Comparison of ENCODE assay signal across 8 cellular contexts in the genomic region with DNA sequence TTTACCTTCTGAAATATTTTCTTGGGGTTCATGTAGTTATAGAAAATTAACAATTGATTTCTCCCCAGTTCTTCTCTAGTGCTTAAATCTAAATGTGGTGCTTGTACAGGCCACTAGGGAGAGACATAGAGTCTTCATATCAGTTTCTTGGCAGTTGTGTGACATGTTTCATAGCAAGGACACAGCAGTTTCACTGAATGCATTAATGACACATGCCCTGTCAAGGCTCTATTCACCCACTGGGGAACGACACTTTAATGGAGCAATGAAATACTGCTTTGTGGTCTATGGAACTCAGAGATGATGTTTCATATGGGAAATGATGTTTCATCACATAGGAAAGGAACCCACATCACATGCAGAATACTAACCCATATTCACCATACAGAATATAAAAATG. TPM values are rescaled to one million over a fixed set of nuclear protein-coding genes. Genes with fewer than 3 reads are reported as not detected.
DNase-seq lines count a peak whose midpoint lies in the region; ATAC-seq, FAIRE-seq and TF ChIP-seq lines count a peak whose summit lies in the region.

No MANE protein-coding gene starts in this region.

- no peak overlapping the region for H2AFZ ChIP-seq in H1 (ENCODE audit: low read length)

- H4K20me1 ChIP-seq in H1 (replicated peaks in 1 of 2; ENCODE audit: control insufficient read depth in 1 of 2, insufficient read depth in 2 of 2, low read length in 2 of 2): no peaks in the 10 kb centered on the region

- no peak overlapping the region for H3K18ac ChIP-seq in H1 (ENCODE audit: extremely low read depth, low read length)

- no peak overlapping the region for H3K4me2 ChIP-seq in H1 (ENCODE audit: insufficient read depth in 1 of 2, low read depth in 2 of 2, low read length in 2 of 2)

- H2BK12ac ChIP-seq in H1 (ENCODE audit: low read depth, low read length): no peak overlapping the region

- H3K23ac ChIP-seq in H1 (ENCODE audit: insufficient read length): no peak overlapping the region

- H3K36me3 ChIP-seq in H1 (ENCODE audit: control insufficient read depth in 2 of 4, insufficient read depth in 4 of 4, low read length in 3 of 4): no peaks in the 10 kb centered on the region

- H3K27me3 ChIP-seq in H1 (replicated peaks in 1 of 4; ENCODE audit: control insufficient read depth in 3 of 4, extremely low read depth in 1 of 4, insufficient read depth in 3 of 4, low read length in 3 of 4): peaks cover 4 to 18% (median 9%) of the 10 kb centered on the region in 4 experiments

- no peak overlapping the region for H3K27ac Mint-ChIP-seq in nephron progenitor cell

- no peak overlapping the region for H3K4ac ChIP-seq in H1 (replicated peaks; ENCODE audit: insufficient read length, low read depth, low read length)

- no peak for TF ChIP-seq POLR2A in H1 (IDR thresholded peaks at IDR 0.05; ENCODE audit: control extremely low read depth in 1 of 2, low read depth in 2 of 2, low read length in 2 of 2)

- peaks cover 2% of the 10 kb centered on the region; the same call in 1 of the 2 replicates for H3K23me2 ChIP-seq in H1 (ENCODE audit: low read depth, low read length)

- peak; percentile 68 for ATAC-seq in HG02938 (IDR thresholded peaks at IDR 0.05; ENCODE audit: unreplicated experiment)

- H3K27me3 Mint-ChIP-seq in nephron progenitor cell (ENCODE audit: low read depth, poor library complexity): peaks cover 45% of the 10 kb centered on the region

- no peaks in the 10 kb centered on the region for H3K79me1 ChIP-seq in H1 (ENCODE audit: low read depth, low read length)

- DNase-seq in AG04449 (ENCODE audit: low read depth, low spot score): no peak
- peak; percentile 73 for DNase-seq in GM13977 (ENCODE audit: low spot score)
- DNase-seq in NCI-H748 treated with DMSO at 0.1 percent for 48 hours (lab: John Stamatoyannopoulos, UW): peak; percentile 40
- DNase-seq in H1 (ENCODE audit: low read depth in 1 of 2, low spot score in 2 of 2): no peak
- DNase-seq in nephron progenitor cell: no peak
- no peak for DNase-seq in activated CD8-positive, alpha-beta memory T cell treated with anti-CD3 and anti-CD28 coated beads, Interleukin-2, amount 50 U/mL, for 48 hours
- no peak for DNase-seq in stimulated activated CD8-positive, alpha-beta memory T cell treated with anti-CD3 and anti-CD28 coated beads, Interleukin-4, amount 100 ng/mL, for 48 hours

- no peak overlapping the region for H3K14ac ChIP-seq in H1 (ENCODE audit: insufficient read length)

- no peak overlapping the region for H2BK15ac ChIP-seq in H1 (ENCODE audit: low read length)

- in situ Hi-C loops in GM13977 (cut with MboI; ENCODE audit: low pct_unique_long_range_greater_than_20kb, low sequenced_read_pairs, unreplicated experiment): no loop called here

- no peak overlapping the region for H3K9ac ChIP-seq in H1 (replicated peaks in 1 of 4; ENCODE audit: extremely low read depth in 1 of 4, low read depth in 3 of 4, low read length in 3 of 4)

- no peak overlapping the region for H2BK5ac ChIP-seq in H1 (ENCODE audit: low read depth, low read length)

- no peak overlapping the region for H2AK5ac ChIP-seq in H1 (ENCODE audit: low read depth, low read length)

- H3K4me1 ChIP-seq in H1 (replicated peaks in 1 of 4; ENCODE audit: control insufficient read depth in 3 of 4, insufficient read depth in 4 of 4, low read length in 3 of 4): 0 out of 7 replicates have a peak, but pooled peaks cover 0 to 2% (median 0%) of the 10 kb centered on the region in 4 experiments

- no peak overlapping the region for H4K8ac ChIP-seq in H1 (ENCODE audit: extremely low read depth, insufficient read depth, low read length)

- CTCF ChIA-PET in AG04449 (lab: Yijun Ruan, JAX) (interaction anchor here (1.2 to 1.6 kb wide), 4 partner anchors 112 to 414 kb away, joined by 4 to 20 read pairs (median 6); no protein-coding TSS in a partner anchor), H1 (lab: Charles Lee; ENCODE audit: partially characterized antibody) (no interaction called here)

- no peak overlapping the region for H3K4me3 Mint-ChIP-seq in nephron progenitor cell

- no peaks in the 10 kb centered on the region for H3K79me2 ChIP-seq in H1 (ENCODE audit: control insufficient read depth in 1 of 2, insufficient read depth in 2 of 2, low read length in 2 of 2)

- peak; percentile 19 for FAIRE-seq in H1 (lab: Jason Lieb, UNC)

- H4K5ac ChIP-seq in H1 (ENCODE audit: insufficient read length, low read depth, low read length): no peak overlapping the region

- H3K9me3 Mint-ChIP-seq in nephron progenitor cell: no peaks in the 10 kb centered on the region

- POLR2A ChIA-PET in AG04449 (lab: Yijun Ruan, JAX) (no interaction called here), H1 (lab: Charles Lee; ENCODE audit: partially characterized antibody) (no interaction called here)

- peak; percentile 49 to 55 for TF ChIP-seq RAD21 in H1 (IDR thresholded peaks at IDR 0.05 in 1 of 2, conservative IDR thresholded peaks at IDR 0.05 in 1 of 2; ENCODE audit: low read depth in 2 of 2, low read length in 2 of 2)

- peak; percentile 59 for TF ChIP-seq CTCF in AG04449 (IDR thresholded peaks at IDR 0.05; ENCODE audit: insufficient read depth, low read length, missing control alignments)
- peak; percentile 53 for TF ChIP-seq CTCF in GM13977 (IDR thresholded peaks at IDR 0.05; ENCODE audit: extremely low read depth, insufficient read depth, missing control alignments)
- TF ChIP-seq CTCF in H1 (IDR thresholded peaks at IDR 0.05; ENCODE audit: control extremely low read depth in 1 of 3, insufficient read depth in 1 of 3, low read depth in 1 of 3, low read length in 3 of 3): peak in 2 of 3 experiments; percentile 46 to 63; a peak in 2 of 4 replicates
- peak; percentile 66 for TF ChIP-seq CTCF in nephron progenitor cell (IDR thresholded peaks at IDR 0.05)

- no peak overlapping the region for H3K27ac ChIP-seq in H1 (ENCODE audit: low read depth, low read length)

- 75% methylated on average over 1 of the region's 1 CpG; no CpG with 5 or more reads in 1 of the 2 experiments for WGBS in H1 (ENCODE audit: extremely low coverage in 1 of 2, insufficient coverage in 1 of 2, insufficient read length in 1 of 2, insufficient replicate concordance in 2 of 2, low coverage in 1 of 2, low lambda C conversion rate in 2 of 2, missing lambda C conversion rate in 1 of 2), 2 experiments

- no peak overlapping the region for H4K91ac ChIP-seq in H1 (replicated peaks; ENCODE audit: insufficient read length, low read length)

- H3K56ac ChIP-seq in H1 (replicated peaks; ENCODE audit: insufficient read length, low read depth, low read length): no peak overlapping the region

- H3K9me3 ChIP-seq in H1 (ENCODE audit: insufficient read depth in 2 of 2, low read depth in 1 of 2, low read length in 1 of 2): no peaks in the 10 kb centered on the region

- H3K4me1 Mint-ChIP-seq in nephron progenitor cell: peaks cover 7% of the 10 kb centered on the region

- no peak overlapping the region for H2BK20ac ChIP-seq in H1 (ENCODE audit: low read length)

- no peaks in the 10 kb centered on the region for H3K36me3 Mint-ChIP-seq in nephron progenitor cell (ENCODE audit: low read depth)

- peak overlapping the region; percentile 78 for H3K4me3 ChIP-seq in AG04449 (ENCODE audit: low read depth, low read length)
- H3K4me3 ChIP-seq in H1 (ENCODE audit: extremely low read depth in 1 of 4, insufficient read depth in 2 of 4, low read depth in 3 of 4, low read length in 4 of 4): no peak overlapping the region

- TF ChIP-seq EP300 in H1 (IDR thresholded peaks at IDR 0.05; ENCODE audit: borderline replicate concordance in 1 of 2, low read depth in 2 of 2, low read length in 2 of 2): no peak

- H2BK120ac ChIP-seq in H1 (replicated peaks; ENCODE audit: low read depth, low read length): no peak overlapping the region

TF ChIP-seq in H1, 55 proteins besides CTCF, POLR2A, EP300 and RAD21 (continues in another document):
- no peak for TF ChIP-seq CEBPB (IDR thresholded peaks at IDR 0.05; ENCODE audit: low read depth, low read length)
- TF ChIP-seq CBX8 (IDR thresholded peaks at IDR 0.05; ENCODE audit: borderline replicate concordance, low read depth, low read length): no peak
- TF ChIP-seq EGR1 (IDR thresholded peaks at IDR 0.05; ENCODE audit: borderline replicate concordance, low read depth, low read length): no peak
- no peak for TF ChIP-seq SP2 (IDR thresholded peaks at IDR 0.05; ENCODE audit: low read length)
- TF ChIP-seq POLR2AphosphoS5 (IDR thresholded peaks at IDR 0.05; ENCODE audit: low read depth, low read length): no peak
- no peak for TF ChIP-seq RFX5 (IDR thresholded peaks at IDR 0.05; ENCODE audit: borderline replicate concordance, low read depth, low read length)
- TF ChIP-seq EZH2 (IDR thresholded peaks at IDR 0.05; ENCODE audit: low read depth, low read length, severe bottlenecking): no peak
- TF ChIP-seq KDM4A (IDR thresholded peaks at IDR 0.05; ENCODE audit: low read depth, low read length, severe bottlenecking): no peak
- TF ChIP-seq SIN3A (conservative IDR thresholded peaks at IDR 0.05 in 1 of 2, IDR thresholded peaks at IDR 0.05 in 1 of 2; ENCODE audit: low read depth in 1 of 2, low read length in 2 of 2): no peak
- no peak for TF ChIP-seq E2F6 (IDR thresholded peaks at IDR 0.05)
- TF ChIP-seq SP1 (IDR thresholded peaks at IDR 0.05; ENCODE audit: low read depth, low read length): no peak

RNA-seq across cellular contexts. Expression of gene VEGFC, which starts 2.8 kb away (rescaled TPM):
- 0.96 and 1.4 TPM in 2 replicates for total RNA-seq in H1 (2021; fragmentation: NEBNext Ultra II Directional; extraction: Animal tissue kit (Norgen Biotek cat#: 25700))
- polyA plus RNA-seq in H1 (2011; rRNA removed): 0.38 and 0.53 TPM in 2 replicates
- 0.63 TPM for polyA plus RNA-seq in H1 (2011; cell fraction: cytosol; rRNA removed)
- 0.53 TPM for polyA plus RNA-seq in H1 (2011; cell fraction: nucleus; rRNA removed)
- polyA plus RNA-seq in H1 (2012, experiment 1 of 2): 0.46 to 1.0 TPM (median 0.88 TPM) in 4 replicates
- polyA plus RNA-seq in H1 (2012, experiment 2 of 2): 1.0 TPM
- polyA plus RNA-seq in H1 (2013, experiment 1 of 2): 0.97 TPM
- 1.5 TPM for polyA plus RNA-seq in H1 (2013, experiment 2 of 2)
- polyA minus RNA-seq in H1 (2011; rRNA and poly(A)+ RNA removed): 0.37 and 0.66 TPM in 2 replicates
- 1.1 TPM for polyA minus RNA-seq in H1 (2011; cell fraction: cytosol; rRNA and poly(A)+ RNA removed)
- 0.60 TPM for polyA minus RNA-seq in H1 (2011; cell fraction: nucleus; rRNA and poly(A)+ RNA removed)

Comparison
In these comparisons a context has a peak if more than half of its experiments do, and no peak if none do; other contexts are left out.
1. DNase-seq: peak in GM13977 (single experiment) and NCI-H748 treated with DMSO at 0.1 percent for 48 hours (single experiment); none in AG04449 (single experiment), H1 (0 of 2), nephron progenitor cell (single experiment), activated CD8-positive, alpha-beta memory T cell treated with anti-CD3 and anti-CD28 coated beads, Interleukin-2, amount 50 U/mL, for 48 hours (single experiment) and stimulated activated CD8-positive, alpha-beta memory T cell treated with anti-CD3 and anti-CD28 coated beads, Interleukin-4, amount 100 ng/mL, for 48 hours (single experiment).
2. Peak in every context shown above with its lines, with median percentiles within 50 percentile points of each other: CTCF ChIP-seq.